Comparison of ENCODE assay signal across 1 cellular context in the genomic region with DNA sequence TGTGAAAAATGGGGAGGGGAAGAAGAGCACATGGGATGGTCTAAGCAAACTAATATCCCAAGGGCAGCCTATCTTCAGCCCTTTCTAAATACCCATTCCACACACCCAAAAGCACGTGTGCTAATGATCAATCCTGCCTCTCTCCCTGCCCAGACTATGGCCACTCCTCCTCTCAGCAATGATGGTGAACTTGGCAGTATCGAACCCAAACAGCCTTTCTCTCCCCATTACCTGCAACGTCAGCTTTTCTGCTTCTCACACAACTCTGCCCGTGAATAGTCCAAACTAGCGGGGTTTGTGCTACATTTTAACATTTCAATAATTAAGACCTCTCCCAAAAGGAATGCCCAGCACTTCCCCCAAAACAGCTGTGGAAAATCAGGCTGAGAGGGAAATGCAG.
TF ChIP-seq lines count a peak whose summit lies in the region.

No MANE protein-coding gene starts in this region.

TF ChIP-seq in GM23338, 12 proteins besides CTCF, POLR2A, EP300 and RAD21 (continued from another document):
- TF ChIP-seq, protein P1, sequence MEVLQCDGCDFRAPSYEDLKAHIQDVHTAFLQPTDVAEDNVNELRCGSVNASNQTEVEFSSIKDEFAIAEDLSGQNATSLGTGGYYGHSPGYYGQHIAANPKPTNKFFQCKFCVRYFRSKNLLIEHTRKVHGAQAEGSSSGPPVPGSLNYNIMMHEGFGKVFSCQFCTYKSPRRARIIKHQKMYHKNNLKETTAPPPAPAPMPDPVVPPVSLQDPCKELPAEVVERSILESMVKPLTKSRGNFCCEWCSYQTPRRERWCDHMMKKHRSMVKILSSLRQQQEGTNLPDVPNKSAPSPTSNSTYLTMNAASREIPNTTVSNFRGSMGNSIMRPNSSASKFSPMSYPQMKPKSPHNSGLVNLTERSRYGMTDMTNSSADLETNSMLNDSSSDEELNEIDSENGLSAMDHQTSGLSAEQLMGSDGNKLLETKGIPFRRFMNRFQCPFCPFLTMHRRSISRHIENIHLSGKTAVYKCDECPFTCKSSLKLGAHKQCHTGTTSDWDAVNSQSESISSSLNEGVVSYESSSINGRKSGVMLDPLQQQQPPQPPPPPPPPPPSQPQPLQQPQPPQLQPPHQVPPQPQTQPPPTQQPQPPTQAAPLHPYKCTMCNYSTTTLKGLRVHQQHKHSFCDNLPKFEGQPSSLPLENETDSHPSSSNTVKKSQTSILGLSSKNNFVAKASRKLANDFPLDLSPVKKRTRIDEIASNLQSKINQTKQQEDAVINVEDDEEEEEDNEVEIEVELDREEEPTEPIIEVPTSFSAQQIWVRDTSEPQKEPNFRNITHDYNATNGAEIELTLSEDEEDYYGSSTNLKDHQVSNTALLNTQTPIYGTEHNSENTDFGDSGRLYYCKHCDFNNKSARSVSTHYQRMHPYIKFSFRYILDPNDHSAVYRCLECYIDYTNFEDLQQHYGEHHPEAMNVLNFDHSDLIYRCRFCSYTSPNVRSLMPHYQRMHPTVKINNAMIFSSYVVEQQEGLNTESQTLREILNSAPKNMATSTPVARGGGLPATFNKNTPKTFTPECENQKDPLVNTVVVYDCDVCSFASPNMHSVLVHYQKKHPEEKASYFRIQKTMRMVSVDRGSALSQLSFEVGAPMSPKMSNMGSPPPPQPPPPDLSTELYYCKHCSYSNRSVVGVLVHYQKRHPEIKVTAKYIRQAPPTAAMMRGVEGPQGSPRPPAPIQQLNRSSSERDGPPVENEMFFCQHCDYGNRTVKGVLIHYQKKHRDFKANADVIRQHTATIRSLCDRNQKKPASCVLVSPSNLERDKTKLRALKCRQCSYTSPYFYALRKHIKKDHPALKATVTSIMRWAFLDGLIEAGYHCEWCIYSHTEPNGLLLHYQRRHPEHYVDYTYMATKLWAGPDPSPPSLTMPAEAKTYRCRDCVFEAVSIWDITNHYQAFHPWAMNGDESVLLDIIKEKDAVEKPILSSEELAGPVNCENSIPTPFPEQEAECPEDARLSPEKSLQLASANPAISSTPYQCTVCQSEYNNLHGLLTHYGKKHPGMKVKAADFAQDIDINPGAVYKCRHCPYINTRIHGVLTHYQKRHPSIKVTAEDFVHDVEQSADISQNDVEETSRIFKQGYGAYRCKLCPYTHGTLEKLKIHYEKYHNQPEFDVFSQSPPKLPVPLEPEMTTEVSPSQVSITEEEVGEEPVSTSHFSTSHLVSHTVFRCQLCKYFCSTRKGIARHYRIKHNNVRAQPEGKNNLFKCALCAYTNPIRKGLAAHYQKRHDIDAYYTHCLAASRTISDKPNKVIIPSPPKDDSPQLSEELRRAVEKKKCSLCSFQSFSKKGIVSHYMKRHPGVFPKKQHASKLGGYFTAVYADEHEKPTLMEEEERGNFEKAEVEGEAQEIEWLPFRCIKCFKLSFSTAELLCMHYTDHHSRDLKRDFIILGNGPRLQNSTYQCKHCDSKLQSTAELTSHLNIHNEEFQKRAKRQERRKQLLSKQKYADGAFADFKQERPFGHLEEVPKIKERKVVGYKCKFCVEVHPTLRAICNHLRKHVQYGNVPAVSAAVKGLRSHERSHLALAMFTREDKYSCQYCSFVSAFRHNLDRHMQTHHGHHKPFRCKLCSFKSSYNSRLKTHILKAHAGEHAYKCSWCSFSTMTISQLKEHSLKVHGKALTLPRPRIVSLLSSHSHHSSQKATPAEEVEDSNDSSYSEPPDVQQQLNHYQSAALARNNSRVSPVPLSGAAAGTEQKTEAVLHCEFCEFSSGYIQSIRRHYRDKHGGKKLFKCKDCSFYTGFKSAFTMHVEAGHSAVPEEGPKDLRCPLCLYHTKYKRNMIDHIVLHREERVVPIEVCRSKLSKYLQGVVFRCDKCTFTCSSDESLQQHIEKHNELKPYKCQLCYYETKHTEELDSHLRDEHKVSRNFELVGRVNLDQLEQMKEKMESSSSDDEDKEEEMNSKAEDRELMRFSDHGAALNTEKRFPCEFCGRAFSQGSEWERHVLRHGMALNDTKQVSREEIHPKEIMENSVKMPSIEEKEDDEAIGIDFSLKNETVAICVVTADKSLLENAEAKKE (CRISPR knock-in tag; IDR thresholded peaks at IDR 0.05) = no peak
- TF ChIP-seq EZH2phosphoT487 (IDR thresholded peaks at IDR 0.05; ENCODE audit: unreplicated experiment) (no peak), EZH2 (IDR thresholded peaks at IDR 0.05; ENCODE audit: low read depth, unreplicated experiment) (no peak), NANOG (IDR thresholded peaks at IDR 0.05; ENCODE audit: borderline replicate concordance) (no peak), POLR2AphosphoS5 (IDR thresholded peaks at IDR 0.05; ENCODE audit: low read depth) (no peak), REST (IDR thresholded peaks at IDR 0.05; ENCODE audit: unreplicated experiment) (no peak)
TF ChIP-seq in GM23338: peak in this region for 0.
